Comparison of ENCODE assay signal across 13 cellular contexts in genomic region chr5:2749514-2750025, GRCh38. TPM values are rescaled to one million over a fixed set of nuclear protein-coding genes. Genes with fewer than 3 reads are reported as not detected.
A peak's percentile ranks its signal among the peaks of the same experiment; 100 is the strongest.
DNase-seq lines count a peak whose midpoint lies in the region; ATAC-seq, FAIRE-seq and TF ChIP-seq lines count a peak whose summit lies in the region.
"Had no signal": no experiment of that assay in that cellular context is flagged by ENCODE, and none has a peak within 500 bp of the region (broad histone marks: within the 10 kb centered on the region; RNA-seq: fewer than 3 reads in every experiment).

No MANE protein-coding gene starts in this region.

- TF ChIP-seq CTCF in AG10803 (conservative IDR thresholded peaks at IDR 0.05; ENCODE audit: low read length), result no peak
- TF ChIP-seq CTCF in HFFc6 (IDR thresholded peaks at IDR 0.05), result no peak
- no peak for TF ChIP-seq CTCF in bronchial epithelial cell (IDR thresholded peaks at IDR 0.05; ENCODE audit: insufficient read depth, low read length, severe bottlenecking)
- no peak for TF ChIP-seq CTCF in lower lobe of right lung (IDR thresholded peaks at IDR 0.05)
- no peak for TF ChIP-seq CTCF in psoas muscle (IDR thresholded peaks at IDR 0.05)

- H3K27ac Mint-ChIP-seq in HFFc6, result no peak overlapping the region
- H3K27ac Mint-ChIP-seq: immature natural killer cell had no signal

- peaks cover 17% of the 10 kb centered on the region for H3K4me1 Mint-ChIP-seq in HFFc6 (ENCODE audit: low read depth)
- H3K4me1 Mint-ChIP-seq: immature natural killer cell had no signal

- DNase-seq in AG10803 (ENCODE audit: low read depth), result peak; percentile 48
- no peak for DNase-seq in HFFc6
- no peak for DNase-seq in bronchial epithelial cell (ENCODE audit: low read depth)
- peak; percentile 55 for DNase-seq in lower lobe of right lung
- DNase-seq in SHP77 (lab: John Stamatoyannopoulos, UW), result no peak
- DNase-seq in psoas muscle, result no peak
- DNase-seq: immature natural killer cell; stimulated activated CD4-positive, alpha-beta T cell treated with anti-CD3 and anti-CD28 coated beads, Interleukin-4, amount 100 ng/mL, for 4 hours had no signal

- peaks cover 9% of the 10 kb centered on the region; the same call in 1 of the 2 replicates for H3K36me3 Mint-ChIP-seq in HFFc6 (ENCODE audit: low read depth)
- H3K36me3 Mint-ChIP-seq: IgD-negative memory B cell had no signal

- H3K27me3 ChIP-seq in bronchial epithelial cell (ENCODE audit: control insufficient read depth, insufficient read depth, low read length) (no peaks in the 10 kb centered on the region), lower lobe of right lung (ENCODE audit: low read depth) (peaks cover 81% of the 10 kb centered on the region), psoas muscle (ENCODE audit: insufficient read depth in 3 of 3, low read length in 2 of 3) (peaks cover 15 to 92% (median 35%) of the 10 kb centered on the region in 3 donors)

- no peaks in the 10 kb centered on the region for H3K9me3 ChIP-seq in lower lobe of right lung
- no peaks in the 10 kb centered on the region for H3K9me3 ChIP-seq in psoas muscle

- H3K4me3 Mint-ChIP-seq in HFFc6, result peak overlapping the region; percentile 74
- H3K4me3 Mint-ChIP-seq: IgD-negative memory B cell had no signal

- H3K36me3 ChIP-seq in bronchial epithelial cell (ENCODE audit: control insufficient read depth, insufficient read depth, low read length) (peaks cover 13% of the 10 kb centered on the region), lower lobe of right lung (no peaks in the 10 kb centered on the region), psoas muscle (ENCODE audit: insufficient read depth in 1 of 2, low read depth in 1 of 2) (no peaks in the 10 kb centered on the region)

- intact Hi-C loops in lower lobe of right lung (cut with DNase I), result no loop called here
- intact Hi-C loops in psoas muscle (cut with DNase I), result no loop called here

- no peaks in the 10 kb centered on the region for H3K9me3 Mint-ChIP-seq in HFFc6

- H3K27ac ChIP-seq in lower lobe of right lung, result peak overlapping the region; percentile 78
- H3K27ac ChIP-seq in psoas muscle, result no peak overlapping the region

- ATAC-seq in lower lobe of right lung, result no peak
- no peak for ATAC-seq in HG02884 (IDR thresholded peaks at IDR 0.05; ENCODE audit: unreplicated experiment)
- ATAC-seq in HG03521 (IDR thresholded peaks at IDR 0.05; ENCODE audit: unreplicated experiment), result no peak
- ATAC-seq in psoas muscle, result no peak
- ATAC-seq: HCT116, Right ventricle myocardium inferior had no signal

- no peak for FAIRE-seq in bronchial epithelial cell (lab: Jason Lieb, UNC)

- H3K4me3 ChIP-seq in AG10803 (ENCODE audit: low read length) (peak overlapping the region; percentile 81), bronchial epithelial cell (ENCODE audit: low read depth, low read length) (peak overlapping the region; percentile 89), lower lobe of right lung (peak overlapping the region; percentile 55), psoas muscle (no peak overlapping the region)

- 7 to 12% (median 12%) methylated on average over 45 of the region's 45 CpGs for WGBS in psoas muscle, 3 donors

- peaks cover 2% of the 10 kb centered on the region for H3K27me3 Mint-ChIP-seq in HFFc6 (ENCODE audit: insufficient read depth)

- H3K4me1 ChIP-seq in lower lobe of right lung, result no peaks in the 10 kb centered on the region
- no peaks in the 10 kb centered on the region for H3K4me1 ChIP-seq in psoas muscle

RNA-seq across cellular contexts. Expression of gene IRX2, which starts 1.9 kb away (rescaled TPM):
- 1 to 10 TPM; 2.8 to 5.5 (median 3.5) TPM for total RNA-seq in HFFc6 (2021; fragmentation: NEBNext Ultra II Directional; extraction: Animal tissue kit (Norgen Biotek cat#: 25700))
- total RNA-seq in bronchial epithelial cell (11.3 and 14.0 TPM in 2 replicates), lower lobe of right lung (52.1 TPM), psoas muscle (under 1 TPM in 2 of 4 donors, not detected in 2; 0.10 to 0.17 TPM)
- polyA plus RNA-seq in psoas muscle, result under 1 TPM in 2 of 3 donors, not detected in 1; 0.03 to 0.06 TPM
- polyA plus RNA-seq: IgD-negative memory B cell, immature natural killer cell had no signal

Comparison
In these comparisons a context has a peak if more than half of its experiments do, and no peak if none do; other contexts are left out.
1. DNase-seq: peak in AG10803 (single experiment) and lower lobe of right lung (single experiment); none in HFFc6 (single experiment), bronchial epithelial cell (single experiment), SHP77 (0 of 2) and psoas muscle (0 of 2).